13 cellular contexts compared by ENCODE assay signal in the genomic region with DNA sequence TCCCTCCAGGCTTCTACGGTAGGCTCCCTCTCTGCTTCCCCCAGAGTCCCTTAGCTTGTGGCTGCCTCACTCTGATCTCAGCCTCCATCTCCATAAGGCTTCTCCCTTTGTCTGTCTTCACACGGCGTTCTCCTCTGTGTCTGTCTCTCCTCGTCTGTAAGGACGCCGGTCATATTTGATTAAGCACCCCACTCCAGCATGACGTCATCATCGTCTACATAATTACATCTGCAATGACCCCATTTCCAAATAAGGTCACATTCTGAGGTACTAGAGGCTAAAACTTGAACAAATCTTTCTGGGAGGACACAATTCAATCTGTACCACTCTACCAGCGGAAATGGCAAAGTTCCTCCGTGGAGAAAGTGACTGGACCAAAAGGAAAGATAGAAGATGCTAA. TPM values are rescaled to one million over a fixed set of nuclear protein-coding genes. Genes with fewer than 3 reads are reported as not detected.
A peak's percentile ranks its signal among the peaks of the same experiment; 100 is the strongest.
DNase-seq lines count a peak whose midpoint lies in the region; ATAC-seq, FAIRE-seq and TF ChIP-seq lines count a peak whose summit lies in the region.
"Had no signal": no experiment of that assay in that cellular context is flagged by ENCODE, and none has a peak within 500 bp of the region (broad histone marks: within the 10 kb centered on the region; RNA-seq: fewer than 3 reads in every experiment).

No MANE protein-coding gene starts in this region.

- H3K27me3 ChIP-seq in left ventricle myocardium inferior (ENCODE audit: low read depth) = peaks cover 20% of the 10 kb centered on the region
- H3K27me3 ChIP-seq in vagina = no peaks in the 10 kb centered on the region
- no peaks in the 10 kb centered on the region for H3K27me3 ChIP-seq in suprapubic skin

- ATAC-seq in left cardiac atrium (no peak), GM21526 (IDR thresholded peaks at IDR 0.05; ENCODE audit: low FRiP score, unreplicated experiment) (no peak)

- no peak for TF ChIP-seq EP300 in suprapubic skin (IDR thresholded peaks at IDR 0.05)

- TF ChIP-seq POLR2A in vagina (IDR thresholded peaks at IDR 0.05) = no peak
- no peak for TF ChIP-seq POLR2A in suprapubic skin (IDR thresholded peaks at IDR 0.05)

- peak overlapping the region; percentile 57 for H3K27ac ChIP-seq in left ventricle myocardium inferior (replicated peaks)
- H3K27ac ChIP-seq in vagina = peak overlapping the region; percentile 89
- no peak overlapping the region for H3K27ac ChIP-seq in suprapubic skin
- H3K27ac ChIP-seq: PC-9 had no signal

- H3K4me3 ChIP-seq in left ventricle myocardium inferior = no peak overlapping the region
- no peak overlapping the region for H3K4me3 ChIP-seq in vagina
- no peak overlapping the region for H3K4me3 ChIP-seq in suprapubic skin
- H3K4me3 ChIP-seq: PC-9 had no signal

- H3K36me3 Mint-ChIP-seq in activated naive CD8-positive, alpha-beta T cell treated with anti-CD3 and anti-CD28 coated beads for 36 hours = peaks cover 9% of the 10 kb centered on the region
- no peaks in the 10 kb centered on the region for H3K36me3 Mint-ChIP-seq in mesothelial cell of epicardium
- H3K36me3 Mint-ChIP-seq: brain had no signal

- no peak overlapping the region for H3K27ac Mint-ChIP-seq in activated naive CD8-positive, alpha-beta T cell treated with anti-CD3 and anti-CD28 coated beads for 36 hours
- H3K27ac Mint-ChIP-seq in mesothelial cell of epicardium = peak overlapping the region; percentile 0

- H3K9me3 ChIP-seq in left ventricle myocardium inferior (replicated peaks) (no peaks in the 10 kb centered on the region), vagina (no peaks in the 10 kb centered on the region), suprapubic skin (no peaks in the 10 kb centered on the region)

- 93% methylated on average over 10 of the region's 10 CpGs for WGBS in suprapubic skin

- H3K4me1 Mint-ChIP-seq in activated naive CD8-positive, alpha-beta T cell treated with anti-CD3 and anti-CD28 coated beads for 36 hours = peaks cover 31% of the 10 kb centered on the region
- peaks cover 32% of the 10 kb centered on the region for H3K4me1 Mint-ChIP-seq in mesothelial cell of epicardium

- no peak for FAIRE-seq in urothelium cell line (lab: Jason Lieb, UNC)

- TF ChIP-seq CTCF in left ventricle myocardium inferior (IDR thresholded peaks at IDR 0.05; ENCODE audit: borderline replicate concordance) (no peak), mesothelial cell of epicardium (IDR thresholded peaks at IDR 0.05; ENCODE audit: unreplicated experiment) (no peak), vagina (IDR thresholded peaks at IDR 0.05) (no peak), suprapubic skin (IDR thresholded peaks at IDR 0.05) (no peak)

- peaks cover 2% of the 10 kb centered on the region for H3K9me3 Mint-ChIP-seq in activated naive CD8-positive, alpha-beta T cell treated with anti-CD3 and anti-CD28 coated beads for 36 hours
- no peaks in the 10 kb centered on the region for H3K9me3 Mint-ChIP-seq in mesothelial cell of epicardium
- H3K9me3 Mint-ChIP-seq: stimulated activated naive CD8-positive, alpha-beta T cell treated with anti-CD3 and anti-CD28 coated beads, Interleukin-15, amount 100 ng/mL, for 72 hours had no signal

- no peaks in the 10 kb centered on the region for H3K27me3 Mint-ChIP-seq in activated naive CD8-positive, alpha-beta T cell treated with anti-CD3 and anti-CD28 coated beads for 36 hours
- peaks cover 6% of the 10 kb centered on the region for H3K27me3 Mint-ChIP-seq in mesothelial cell of epicardium (ENCODE audit: low read depth)

- no peaks in the 10 kb centered on the region for H3K36me3 ChIP-seq in left ventricle myocardium inferior
- H3K36me3 ChIP-seq in vagina = no peaks in the 10 kb centered on the region
- no peaks in the 10 kb centered on the region for H3K36me3 ChIP-seq in suprapubic skin

- H3K4me3 Mint-ChIP-seq in activated naive CD8-positive, alpha-beta T cell treated with anti-CD3 and anti-CD28 coated beads for 36 hours = peak overlapping the region; percentile 20
- H3K4me3 Mint-ChIP-seq in mesothelial cell of epicardium = no peak overlapping the region

- intact Hi-C loops in left ventricle myocardium inferior (cut with micrococcal nuclease) = no loop called here
- intact Hi-C loops in left cardiac atrium (cut with DNase I) = loop anchor here in 1 of 2 donors (5.0 kb wide), 1 partner anchor 50 kb away; no protein-coding TSS in a partner anchor
- intact Hi-C loops in vagina (cut with DNase I) = no loop called here

- H3K4me1 ChIP-seq in left ventricle myocardium inferior = peaks cover 27% of the 10 kb centered on the region
- peaks cover 10% of the 10 kb centered on the region for H3K4me1 ChIP-seq in vagina
- H3K4me1 ChIP-seq in suprapubic skin = peaks cover 12% of the 10 kb centered on the region

- DNase-seq in left ventricle myocardium inferior (no peak), left cardiac atrium (no peak), mesothelial cell of epicardium (ENCODE audit: low spot score in 2 of 2, unreplicated experiment in 2 of 2) (no peak), vagina (ENCODE audit: extremely low spot score in 2 of 2) (no peak), suprapubic skin (ENCODE audit: low spot score in 2 of 2) (no peak), urothelium cell line (ENCODE audit: low spot score) (no peak)
- no peak for DNase-seq in activated naive CD8-positive, alpha-beta T cell treated with anti-CD3 and anti-CD28 coated beads for 36 hours
- DNase-seq: Calu3, NCI-H187 had no signal

RNA-seq across cellular contexts. Expression of a gene that starts 8.3 kb away (rescaled TPM):
- total RNA-seq in left ventricle myocardium inferior (57.1 TPM), left cardiac atrium (100 to 1,000 TPM; 145 to 186 TPM), mesothelial cell of epicardium (544 to 655 TPM (median 645 TPM) in 3 replicates), vagina (315 TPM), suprapubic skin (10 to 100 TPM; 50.1 to 79.2 (median 66.3) TPM)
- total RNA-seq in activated naive CD8-positive, alpha-beta T cell treated with anti-CD3 and anti-CD28 coated beads for 36 hours = 1 to 10 TPM in 1 of 2 experiments, under 1 TPM in 1; 0.76 to 1.3 TPM

Comparison
In these comparisons a context has a peak if more than half of its experiments do, and no peak if none do; other contexts are left out.
1. RNA of a gene that starts 8.3 kb away (total RNA-seq): 544 to 655 TPM in mesothelial cell of epicardium, 315 TPM in vagina (single experiment), 145 to 186 TPM in left cardiac atrium, 50.1 to 79.2 TPM in suprapubic skin and 57.1 TPM in left ventricle myocardium inferior (single experiment); 0.76 to 1.3 TPM in activated naive CD8-positive, alpha-beta T cell treated with anti-CD3 and anti-CD28 coated beads for 36 hours; every median in the first group is over 10 times any median in the second.